In genomic region chr12:49789992-49790391, GRCh38 we compare ENCODE assay signal across 21 cellular contexts. TPM values are rescaled to one million over a fixed set of nuclear protein-coding genes. Genes with fewer than 3 reads are reported as not detected.
DNase-seq lines count a peak whose midpoint lies in the region; TF ChIP-seq lines count a peak whose summit lies in the region.
"Had no signal": no experiment of that assay in that cellular context is flagged by ENCODE, and none has a peak within 500 bp of the region (broad histone marks: within the 10 kb centered on the region; RNA-seq: fewer than 3 reads in every experiment).

No MANE protein-coding gene starts in this region.

- DNase-seq in DMS53 (lab: John Stamatoyannopoulos, UW) = peak; percentile 84
- peak; percentile 94 for DNase-seq in NCI-H146 (lab: John Stamatoyannopoulos, UW)
- peak; percentile 91 for DNase-seq in endodermal cell
- no peak for DNase-seq in neural crest cell (ENCODE audit: low read depth, low spot score)
- DNase-seq in NCI-H128 (lab: John Stamatoyannopoulos, UW; ENCODE audit: unreplicated experiment) = no peak
- no peak for DNase-seq in GF-D8 (lab: John Stamatoyannopoulos, UW)
- DNase-seq in adrenal gland = no peak
- DNase-seq: activated CD4-positive, alpha-beta memory T cell treated with anti-CD3 and anti-CD28 coated beads, Interleukin-2, amount 10 ng/mL, durations not matched to agents 7 days and 5 days; activated T-cell treated with anti-CD3 and anti-CD28 coated beads, Interleukin-2, amount 50 U/mL, for 24 hours; body of pancreas; heart right ventricle; KG1; NCI-H1048; NCI-H2227 treated with DMSO at 0.1 percent for 48 hours; nucleus accumbens; Right ventricle myocardium superior; sigmoid colon; T-helper 1 cell had no signal

- no peaks in the 10 kb centered on the region for H3K27me3 ChIP-seq in endodermal cell (ENCODE audit: control insufficient read depth, insufficient read depth, low read length, poor library complexity, severe bottlenecking)
- H3K27me3 ChIP-seq in adrenal gland = no peaks in the 10 kb centered on the region
- H3K27me3 ChIP-seq: body of pancreas, heart right ventricle, sigmoid colon had no signal

- intact Hi-C loops in adrenal gland (cut with DNase I) = no loop called here

- H3K9ac ChIP-seq in endodermal cell (ENCODE audit: extremely low read depth, low read length, poor library complexity, severe bottlenecking) = no peak overlapping the region

- H3K36me3 ChIP-seq in endodermal cell (ENCODE audit: control insufficient read depth, insufficient read depth, low read length) (no peaks in the 10 kb centered on the region), adrenal gland (replicated peaks in 1 of 2) (peaks cover 0 to 34% of the 10 kb centered on the region in 2 donors)

- no peak overlapping the region for H3K4me3 Mint-ChIP-seq in endodermal cell
- H3K4me3 Mint-ChIP-seq in neural crest cell = no peak overlapping the region
- H3K4me3 Mint-ChIP-seq: activated CD4-positive, alpha-beta memory T cell treated with anti-CD3 and anti-CD28 coated beads, Interleukin-2, amount 10 ng/mL, durations not matched to agents 7 days and 5 days; activated naive CD4-positive, alpha-beta T cell treated with anti-CD3 and anti-CD28 coated beads, Interleukin-2, amount 50 U/mL, for 24 hours; activated T-cell treated with anti-CD3 and anti-CD28 coated beads, Interleukin-2, amount 50 U/mL, for 24 hours had no signal

- no peaks in the 10 kb centered on the region for H3K4me1 ChIP-seq in endodermal cell (ENCODE audit: control insufficient read depth, insufficient read depth, low read length)
- peaks cover under 1 to 3% of the 10 kb centered on the region in 2 donors for H3K4me1 ChIP-seq in adrenal gland (replicated peaks in 1 of 2)
- H3K4me1 ChIP-seq: body of pancreas, Caco-2 had no signal

- H3K27me3 Mint-ChIP-seq in endodermal cell (ENCODE audit: insufficient read depth) = no peaks in the 10 kb centered on the region
- H3K27me3 Mint-ChIP-seq in neural crest cell (ENCODE audit: low read depth) = no peaks in the 10 kb centered on the region
- H3K27me3 Mint-ChIP-seq: activated naive CD4-positive, alpha-beta T cell treated with anti-CD3 and anti-CD28 coated beads, Interleukin-2, amount 50 U/mL, for 24 hours; activated T-cell treated with anti-CD3 and anti-CD28 coated beads, Interleukin-2, amount 50 U/mL, for 24 hours had no signal

- H3K27ac ChIP-seq in endodermal cell (ENCODE audit: low read depth, low read length) = peak overlapping the region; percentile 18
- H3K27ac ChIP-seq in adrenal gland = no peak overlapping the region
- H3K27ac ChIP-seq: body of pancreas, HL-60, sigmoid colon had no signal

- no peak for TF ChIP-seq POLR2A in adrenal gland (IDR thresholded peaks at IDR 0.05)

- 89 to 97% methylated on average over 3 of the region's 3 CpGs for WGBS in endodermal cell (ENCODE audit: insufficient coverage in 1 of 2, insufficient read length in 1 of 2), 2 experiments
- WGBS in adrenal gland, 4 donors = 78 to 100% (median 88%) methylated on average over 3 of the region's 3 CpGs

- H3K36me3 Mint-ChIP-seq in endodermal cell (ENCODE audit: low read depth) (peaks cover 10% of the 10 kb centered on the region), neural crest cell (ENCODE audit: low read depth) (peaks cover 5% of the 10 kb centered on the region)

- H3K4me3 ChIP-seq in endodermal cell (ENCODE audit: low read length) (no peak overlapping the region), adrenal gland (no peak overlapping the region)
- H3K4me3 ChIP-seq: body of pancreas, heart right ventricle, sigmoid colon had no signal

- peak overlapping the region; percentile 52 for H3K27ac Mint-ChIP-seq in endodermal cell
- H3K27ac Mint-ChIP-seq in neural crest cell (ENCODE audit: unreplicated experiment) = no peak overlapping the region
- H3K27ac Mint-ChIP-seq: activated CD4-positive, alpha-beta memory T cell treated with anti-CD3 and anti-CD28 coated beads, Interleukin-2, amount 10 ng/mL, durations not matched to agents 7 days and 5 days; activated naive CD4-positive, alpha-beta T cell treated with anti-CD3 and anti-CD28 coated beads, Interleukin-2, amount 50 U/mL, for 24 hours; activated T-cell treated with anti-CD3 and anti-CD28 coated beads, Interleukin-2, amount 50 U/mL, for 24 hours had no signal

- TF ChIP-seq CTCF in endodermal cell (conservative IDR thresholded peaks at IDR 0.05) (peak; percentile 77), neural crest cell (conservative IDR thresholded peaks at IDR 0.05) (peak; percentile 39), adrenal gland (IDR thresholded peaks at IDR 0.05) (no peak)

- H3K9me3 ChIP-seq in endodermal cell (ENCODE audit: control insufficient read depth, low read length) (peaks cover 6% of the 10 kb centered on the region), adrenal gland (replicated peaks in 1 of 3) (no peaks in the 10 kb centered on the region)
- H3K9me3 ChIP-seq: body of pancreas, sigmoid colon had no signal

- H3K4me1 Mint-ChIP-seq in endodermal cell = no peaks in the 10 kb centered on the region
- peaks cover 4% of the 10 kb centered on the region for H3K4me1 Mint-ChIP-seq in neural crest cell
- H3K4me1 Mint-ChIP-seq: activated CD4-positive, alpha-beta memory T cell treated with anti-CD3 and anti-CD28 coated beads, Interleukin-2, amount 10 ng/mL, durations not matched to agents 7 days and 5 days; activated naive CD4-positive, alpha-beta T cell treated with anti-CD3 and anti-CD28 coated beads, Interleukin-2, amount 50 U/mL, for 24 hours had no signal

- H3K9me3 Mint-ChIP-seq in endodermal cell (peaks cover 7% of the 10 kb centered on the region), neural crest cell (peaks cover 5% of the 10 kb centered on the region)
- H3K9me3 Mint-ChIP-seq: activated CD4-positive, alpha-beta memory T cell treated with anti-CD3 and anti-CD28 coated beads, Interleukin-2, amount 10 ng/mL, durations not matched to agents 7 days and 5 days; activated naive CD4-positive, alpha-beta T cell treated with anti-CD3 and anti-CD28 coated beads, Interleukin-2, amount 50 U/mL, for 24 hours; activated T-cell treated with anti-CD3 and anti-CD28 coated beads, Interleukin-2, amount 50 U/mL, for 24 hours had no signal

RNA-seq across cellular contexts. Expression of gene NCKAP5L, which starts 38.2 kb away (rescaled TPM):
- 10 to 100 TPM; 21.2 to 24.1 TPM for total RNA-seq in endodermal cell
- polyA plus RNA-seq in endodermal cell (2013, experiment 1 of 2) = 28.0 TPM
- polyA plus RNA-seq in endodermal cell (2013, experiment 2 of 2) = 25.4 TPM
- total RNA-seq in neural crest cell = 40.8 and 45.0 TPM in 2 replicates
- 10 to 100 TPM; 22.9 to 58.2 (median 40.7) TPM for total RNA-seq in adrenal gland
- polyA plus RNA-seq in adrenal gland = 100 to 1,000 TPM in 1 of 3 donors, 10 to 100 TPM in 1, 1 to 10 TPM in 1; 5.5 to 143 (median 38.2) TPM

RNA-seq across cellular contexts. Expression of gene TMBIM6, which starts 48.6 kb away (rescaled TPM):
- total RNA-seq in endodermal cell (100 to 1,000 TPM; 426 to 455 TPM), neural crest cell (352 and 370 TPM in 2 replicates), adrenal gland (100 to 1,000 TPM; 593 to 874 (median 765) TPM)
- 396 TPM for polyA plus RNA-seq in endodermal cell (2013, experiment 1 of 2)
- 348 TPM for polyA plus RNA-seq in endodermal cell (2013, experiment 2 of 2)
- 100 to 1,000 TPM; 134 to 769 (median 249) TPM for polyA plus RNA-seq in adrenal gland

RNA-seq across cellular contexts. Expression of gene BCDIN3D, which starts 52.9 kb away (rescaled TPM):
- total RNA-seq in endodermal cell (1 to 10 TPM; 2.8 to 3.8 TPM), neural crest cell (7.9 and 9.6 TPM in 2 replicates), adrenal gland (1 to 10 TPM; 1.9 to 8.9 (median 4.8) TPM)
- polyA plus RNA-seq in endodermal cell (2013, experiment 1 of 2) = 4.8 TPM
- polyA plus RNA-seq in endodermal cell (2013, experiment 2 of 2) = 5.1 TPM
- 1 to 10 TPM; 2.4 to 8.1 (median 3.4) TPM for polyA plus RNA-seq in adrenal gland

Comparison
In these comparisons a context has a peak if more than half of its experiments do, and no peak if none do; other contexts are left out.
1. DNase-seq: peak in DMS53 (single experiment), NCI-H146 (single experiment) and endodermal cell (single experiment); none in neural crest cell (single experiment), NCI-H128 (single experiment), GF-D8 (single experiment) and adrenal gland (0 of 7).
2. CTCF ChIP-seq: peak in endodermal cell (single experiment) and neural crest cell (single experiment); none in adrenal gland (0 of 6).